ENCODE assay signal across 9 cellular contexts in genomic region chr12:48001426-48002178, GRCh38. TPM values are rescaled to one million over a fixed set of nuclear protein-coding genes. Genes with fewer than 3 reads are reported as not detected.
DNase-seq lines count a peak whose midpoint lies in the region; ATAC-seq and TF ChIP-seq lines count a peak whose summit lies in the region.
"Had no signal": no experiment of that assay in that cellular context is flagged by ENCODE, and none has a peak within 500 bp of the region (broad histone marks: within the 10 kb centered on the region; RNA-seq: fewer than 3 reads in every experiment).

No MANE protein-coding gene starts in this region.

- H3K4me1 ChIP-seq in NT2/D1 (ENCODE audit: insufficient read depth, insufficient read length), result peaks cover 23% of the 10 kb centered on the region
- H3K4me1 ChIP-seq in effector memory CD4-positive, alpha-beta T cell (ENCODE audit: control insufficient read depth, insufficient read depth, low read length, poor library complexity, severe bottlenecking), result peaks cover 45% of the 10 kb centered on the region
- H3K4me1 ChIP-seq in mesodermal cell (ENCODE audit: control insufficient read depth, insufficient read depth, low read length, poor library complexity, severe bottlenecking), result peaks cover 22% of the 10 kb centered on the region
- H3K4me1 ChIP-seq in vagina, result peaks cover 49% of the 10 kb centered on the region

- DNase-seq in Right ventricle myocardium inferior (ENCODE audit: missing footprints) (no peak), cardiac septum (ENCODE audit: low spot score) (no peak), NT2/D1 (ENCODE audit: low read depth, low spot score) (no peak), vagina (ENCODE audit: extremely low spot score in 2 of 2) (no peak)
- DNase-seq in effector memory CD4-positive, alpha-beta T cell, result no peak

- no peak for TF ChIP-seq CTCF in vagina (IDR thresholded peaks at IDR 0.05)

- intact Hi-C loops in Right ventricle myocardium inferior (cut with DNase I) (no loop called here), cardiac septum (cut with DNase I) (no loop called here), vagina (cut with DNase I) (no loop called here)

- H3K9ac ChIP-seq in NT2/D1 (ENCODE audit: insufficient read length, low read depth), result peak overlapping the region; percentile 38

- no peaks in the 10 kb centered on the region for H3K9me3 ChIP-seq in NT2/D1 (ENCODE audit: insufficient read depth, low read length)
- no peaks in the 10 kb centered on the region for H3K9me3 ChIP-seq in effector memory CD4-positive, alpha-beta T cell (ENCODE audit: control insufficient read depth, low read length)
- no peaks in the 10 kb centered on the region for H3K9me3 ChIP-seq in mesodermal cell (ENCODE audit: control insufficient read depth, low read length)
- H3K9me3 ChIP-seq in vagina, result no peaks in the 10 kb centered on the region

- WGBS in mesodermal cell (ENCODE audit: insufficient coverage in 2 of 2), 2 experiments, result 1% methylated on average over 45 to 50 of the region's 51 CpGs

- H3K27me3 ChIP-seq in NT2/D1 (ENCODE audit: insufficient read depth, insufficient read length) (peaks cover 87% of the 10 kb centered on the region), vagina (peaks cover 14% of the 10 kb centered on the region)
- peaks cover 60% of the 10 kb centered on the region for H3K27me3 ChIP-seq in effector memory CD4-positive, alpha-beta T cell (replicated peaks; ENCODE audit: control insufficient read depth, insufficient read depth, low read length, poor library complexity, severe bottlenecking)

- H3K27ac ChIP-seq in effector memory CD4-positive, alpha-beta T cell (ENCODE audit: insufficient read depth, low read length, poor library complexity, severe bottlenecking), result no peak overlapping the region
- H3K27ac ChIP-seq in mesodermal cell (ENCODE audit: low read depth, low read length, severe bottlenecking), result peak overlapping the region; percentile 53
- H3K27ac ChIP-seq in vagina, result peak overlapping the region; percentile 55

- H3K4me3 ChIP-seq in NT2/D1 (ENCODE audit: insufficient read length, low read depth) (peak overlapping the region; percentile 23), mesodermal cell (ENCODE audit: extremely low read depth, insufficient read depth, low read length, poor library complexity, severe bottlenecking) (peak overlapping the region; percentile 46), vagina (peak overlapping the region; percentile 41 to 53)
- H3K4me3 ChIP-seq in effector memory CD4-positive, alpha-beta T cell (ENCODE audit: insufficient read depth, low read depth, low read length, poor library complexity, severe bottlenecking), result peak overlapping the region; percentile 56

- TF ChIP-seq POLR2A in vagina (IDR thresholded peaks at IDR 0.05), result no peak

- peaks cover 2% of the 10 kb centered on the region for H3K36me3 ChIP-seq in NT2/D1 (ENCODE audit: insufficient read depth, insufficient read length, low read length)
- H3K36me3 ChIP-seq in effector memory CD4-positive, alpha-beta T cell (ENCODE audit: control insufficient read depth, insufficient read depth, low read length), result no peaks in the 10 kb centered on the region
- H3K36me3 ChIP-seq in mesodermal cell (ENCODE audit: control insufficient read depth, insufficient read depth, low read length), result peaks cover 2% of the 10 kb centered on the region
- no peaks in the 10 kb centered on the region for H3K36me3 ChIP-seq in vagina

- peak; percentile 86 for ATAC-seq in Right ventricle myocardium inferior
- no peak for ATAC-seq in GM21529 (IDR thresholded peaks at IDR 0.05; ENCODE audit: unreplicated experiment)
- no peak for ATAC-seq in GM21528 (IDR thresholded peaks at IDR 0.05; ENCODE audit: low FRiP score, unreplicated experiment)

RNA-seq across cellular contexts. Expression of gene COL2A1, which starts 2.7 kb away (rescaled TPM):
- total RNA-seq in Right ventricle myocardium inferior (not detected), cardiac septum (0.13 TPM), vagina (not detected)
- polyA plus RNA-seq in mesodermal cell (2013, experiment 1 of 2), result 55.4 TPM
- 37.9 TPM for polyA plus RNA-seq in mesodermal cell (2013, experiment 2 of 2)
- total RNA-seq: dermis microvascular lymphatic vessel endothelial cell had no signal

RNA-seq across cellular contexts. Expression of gene TMEM106C, which starts 38.2 kb away (rescaled TPM):
- total RNA-seq in Right ventricle myocardium inferior, result 45.6 TPM
- total RNA-seq in cardiac septum, result 37.5 TPM
- 44.9 TPM for polyA plus RNA-seq in mesodermal cell (2013, experiment 1 of 2)
- 46.8 TPM for polyA plus RNA-seq in mesodermal cell (2013, experiment 2 of 2)
- 25.3 TPM for total RNA-seq in vagina
